In genomic region chr19:43463381-43464088, GRCh38 we compare ENCODE assay signal across 8 cellular contexts. TPM values are rescaled to one million over a fixed set of nuclear protein-coding genes. Genes with fewer than 3 reads are reported as not detected.
DNase-seq lines count a peak whose midpoint lies in the region; ATAC-seq and TF ChIP-seq lines count a peak whose summit lies in the region.

No MANE protein-coding gene starts in this region.

- DNase-seq in DMS53 treated with DMSO at 0.1 percent for 48 hours (lab: John Stamatoyannopoulos, UW; ENCODE audit: unreplicated experiment): peak; percentile 54
- DNase-seq in Jurkat, Clone E6-1 (ENCODE audit: low read depth, low spot score): peak; percentile 91
- peak; percentile 97 for DNase-seq in RWPE2 (ENCODE audit: low spot score)
- peak; percentile 99 for DNase-seq in activated effector memory CD4-positive, alpha-beta T cell treated with Interleukin-2 at 50 U/mL for 16 hours
- peak; percentile 81 for DNase-seq in fibroblast of the conjunctiva (ENCODE audit: low read depth)
- peak; percentile 99 for DNase-seq in stimulated activated naive CD4-positive, alpha-beta T cell treated with Interleukin-2 at 50 U/mL for 16 hours (lab: John Stamatoyannopoulos, UW)

- no peaks in the 10 kb centered on the region for H3K9me3 ChIP-seq in RWPE2 (ENCODE audit: severe bottlenecking)

- H3K4me3 Mint-ChIP-seq in nephron: peak overlapping the region; percentile 88 to 95 (median 89)

- peak overlapping the region; percentile 89 to 97 (median 91) for H3K27ac Mint-ChIP-seq in nephron

- peaks cover 21% of the 10 kb centered on the region for H3K4me1 ChIP-seq in RWPE2 (ENCODE audit: insufficient read depth, poor library complexity, severe bottlenecking)

- H3K27me3 Mint-ChIP-seq in nephron (ENCODE audit: low read depth): peaks cover 15% of the 10 kb centered on the region

- TF ChIP-seq CTCF in RWPE2 (IDR thresholded peaks at IDR 0.05; ENCODE audit: poor library complexity, severe bottlenecking) (no peak), nephron (IDR thresholded peaks at IDR 0.05; ENCODE audit: unreplicated experiment in 3 of 3) (no peak)

- no peaks in the 10 kb centered on the region for H3K27me3 ChIP-seq in RWPE2 (ENCODE audit: insufficient read depth, poor library complexity, severe bottlenecking)

- H3K27ac ChIP-seq in RWPE2 (ENCODE audit: poor library complexity, severe bottlenecking): peak overlapping the region; percentile 43

- H3K4me3 ChIP-seq in Jurkat, Clone E6-1 (ENCODE audit: low read length): peak overlapping the region; percentile 78
- H3K4me3 ChIP-seq in RWPE2 (ENCODE audit: severe bottlenecking): peak overlapping the region; percentile 52

- no peaks in the 10 kb centered on the region for H3K9me3 Mint-ChIP-seq in nephron

- H3K36me3 Mint-ChIP-seq in nephron (ENCODE audit: low read depth): peaks cover 6% of the 10 kb centered on the region

- peaks cover 5% of the 10 kb centered on the region for H3K4me1 Mint-ChIP-seq in nephron

- ATAC-seq in GM21717 (IDR thresholded peaks at IDR 0.05; ENCODE audit: unreplicated experiment): peak; percentile 73
- peak; percentile 68 for ATAC-seq in RWPE2 (ENCODE audit: low read depth)

- no peaks in the 10 kb centered on the region for H3K36me3 ChIP-seq in RWPE2 (ENCODE audit: low read depth)

RNA-seq across cellular contexts. Expression of gene LYPD3, which starts 1.9 kb away (rescaled TPM):
- 2.4 TPM for polyA plus RNA-seq in Jurkat, Clone E6-1 (2012; ENCODE audit: insufficient read depth, insufficient read length)

RNA-seq across cellular contexts. Expression of gene PHLDB3, which starts 41.0 kb away (rescaled TPM):
- 15.7 TPM for polyA plus RNA-seq in Jurkat, Clone E6-1 (2012; ENCODE audit: insufficient read depth, insufficient read length)

RNA-seq across cellular contexts. Expression of gene TEX101, which starts 48.8 kb away (rescaled TPM):
- not detected for polyA plus RNA-seq in Jurkat, Clone E6-1 (2012; ENCODE audit: insufficient read depth, insufficient read length)

Comparison
In these comparisons a context has a peak if more than half of its experiments do, and no peak if none do; other contexts are left out.
1. Peak in every context shown above with its lines: DNase-seq, ATAC-seq, H3K4me3 ChIP-seq and H3K27ac ChIP-seq.